1 cellular context compared by ENCODE assay signal in the genomic region with DNA sequence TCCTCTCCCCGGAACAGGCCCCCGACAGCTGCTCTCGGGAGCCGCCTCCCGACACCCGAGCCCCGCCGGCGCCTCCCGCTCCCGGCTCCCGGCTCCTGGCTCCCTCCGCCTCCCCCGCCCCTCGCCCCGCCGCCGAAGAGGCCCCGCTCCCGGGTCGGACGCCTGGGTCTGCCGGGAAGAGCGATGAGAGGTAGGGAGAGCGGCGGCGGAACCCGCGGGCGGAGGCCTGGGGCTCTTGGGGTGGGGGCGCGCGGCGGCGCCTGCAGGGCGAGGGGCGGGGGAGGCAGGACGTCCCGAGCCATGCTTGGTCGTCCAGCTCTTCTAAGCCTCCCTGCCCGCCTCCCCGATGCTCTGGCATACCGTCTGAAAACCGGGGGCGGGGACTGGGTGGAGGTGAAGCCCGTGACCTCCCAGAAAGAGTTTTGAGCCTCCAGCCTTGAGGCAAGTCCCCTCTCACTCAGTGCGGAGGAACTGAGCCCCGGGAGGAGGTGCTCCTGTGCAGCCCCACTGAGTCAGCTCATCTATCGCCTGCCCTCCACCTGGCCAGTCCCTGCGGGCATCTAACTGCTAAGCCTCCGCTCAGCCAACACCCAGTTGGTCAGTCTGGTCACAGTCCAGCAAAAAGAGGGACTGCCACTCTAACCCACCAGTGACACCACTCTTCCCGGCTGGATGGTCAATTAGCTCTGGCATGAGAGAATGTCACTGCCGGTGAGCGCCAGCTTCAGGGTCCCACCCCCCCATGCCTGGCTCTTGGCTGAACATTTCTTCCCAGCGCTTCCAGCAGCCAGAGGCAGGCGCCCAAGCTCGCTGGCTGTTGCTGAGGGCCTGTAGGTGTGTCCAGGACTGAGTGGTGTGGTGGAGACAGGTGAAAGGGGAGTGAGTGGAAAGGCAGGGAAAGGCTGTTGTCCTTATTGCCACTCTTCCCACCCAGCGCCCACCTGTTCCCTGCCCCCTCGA.
TF ChIP-seq lines count a peak whose summit lies in the region.

No MANE protein-coding gene starts in this region.

TF ChIP-seq in endothelial cell of umbilical vein, 7 proteins besides CTCF, POLR2A, EP300 and RAD21:
- TF ChIP-seq EZH2 (IDR thresholded peaks at IDR 0.05; ENCODE audit: borderline replicate concordance, low read depth, low read length, severe bottlenecking) (no peak), JUN (IDR thresholded peaks at IDR 0.05; ENCODE audit: borderline replicate concordance, insufficient read depth, insufficient read length, low read depth) (no peak), MYC (IDR thresholded peaks at IDR 0.05; ENCODE audit: low read depth, low read length) (no peak), FOS (IDR thresholded peaks at IDR 0.05; ENCODE audit: borderline replicate concordance, insufficient read depth, low read length) (no peak), GATA2 (IDR thresholded peaks at IDR 0.05; ENCODE audit: insufficient read depth, insufficient read length, low read depth, low read length) (no peak), POLR2AphosphoS5 (IDR thresholded peaks at IDR 0.05; ENCODE audit: insufficient read depth, low read depth, low read length) (no peak)
- TF ChIP-seq, protein P1, sequence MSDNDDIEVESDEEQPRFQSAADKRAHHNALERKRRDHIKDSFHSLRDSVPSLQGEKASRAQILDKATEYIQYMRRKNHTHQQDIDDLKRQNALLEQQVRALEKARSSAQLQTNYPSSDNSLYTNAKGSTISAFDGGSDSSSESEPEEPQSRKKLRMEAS (IDR thresholded peaks at IDR 0.05; ENCODE audit: insufficient read depth, insufficient read length), result no peak
TF ChIP-seq in endothelial cell of umbilical vein: peak in this region for 0.
